Comparison of ENCODE assay signal across 8 cellular contexts in genomic region chr12:82359115-82359478, GRCh38.
DNase-seq lines count a peak whose midpoint lies in the region; ATAC-seq, FAIRE-seq and TF ChIP-seq lines count a peak whose summit lies in the region.

No MANE protein-coding gene starts in this region.

- H3K27ac Mint-ChIP-seq in effector memory CD8-positive, alpha-beta T cell: peak overlapping the region; percentile 99

- H3K27ac ChIP-seq in RWPE2 (ENCODE audit: poor library complexity, severe bottlenecking) (peak overlapping the region; percentile 53), muscle layer of duodenum (ENCODE audit: low read length) (peak overlapping the region; percentile 43)

- no peaks in the 10 kb centered on the region for H3K27me3 Mint-ChIP-seq in effector memory CD8-positive, alpha-beta T cell

- H3K9me3 ChIP-seq in RWPE2 (ENCODE audit: severe bottlenecking): no peaks in the 10 kb centered on the region
- H3K9me3 ChIP-seq in muscle layer of duodenum (ENCODE audit: control insufficient read depth in 1 of 2, low read length in 2 of 2): no peaks in the 10 kb centered on the region

- DNase-seq in ACHN (peak; percentile 35), RWPE2 (ENCODE audit: low spot score) (no peak), GM19239 (ENCODE audit: insufficient read length, low spot score) (no peak), NCI-H187 treated with DMSO at 0.1 percent for 48 hours (lab: John Stamatoyannopoulos, UW) (no peak)
- DNase-seq in effector memory CD8-positive, alpha-beta T cell: no peak

- H3K36me3 Mint-ChIP-seq in effector memory CD8-positive, alpha-beta T cell (ENCODE audit: insufficient read depth): peaks cover 41% of the 10 kb centered on the region

- ATAC-seq in GM18498 (IDR thresholded peaks at IDR 0.05; ENCODE audit: unreplicated experiment) (peak; percentile 10), HG03342 (IDR thresholded peaks at IDR 0.05; ENCODE audit: unreplicated experiment) (peak; percentile 4), RWPE2 (ENCODE audit: low read depth) (peak; percentile 17; the same call in 1 of the 3 replicates)
- no peak for ATAC-seq in effector memory CD8-positive, alpha-beta T cell (replicated peaks)

- peaks cover 20% of the 10 kb centered on the region for H3K4me1 ChIP-seq in RWPE2 (ENCODE audit: insufficient read depth, poor library complexity, severe bottlenecking)
- peaks cover 8 to 50% of the 10 kb centered on the region in 2 donors for H3K4me1 ChIP-seq in muscle layer of duodenum (ENCODE audit: control insufficient read depth in 1 of 2, insufficient read depth in 2 of 2, low read length in 2 of 2)

- no peaks in the 10 kb centered on the region for H3K9me3 Mint-ChIP-seq in effector memory CD8-positive, alpha-beta T cell

- no peak for TF ChIP-seq CTCF in RWPE2 (IDR thresholded peaks at IDR 0.05; ENCODE audit: poor library complexity, severe bottlenecking)

- peak overlapping the region; percentile 95 for H3K4me3 ChIP-seq in RWPE2 (ENCODE audit: severe bottlenecking)
- peak overlapping the region; percentile 97 to 100 for H3K4me3 ChIP-seq in muscle layer of duodenum (ENCODE audit: low read depth in 1 of 2, low read length in 2 of 2)

- H3K4me3 Mint-ChIP-seq in effector memory CD8-positive, alpha-beta T cell: peak overlapping the region; percentile 88 to 90

- H3K36me3 ChIP-seq in RWPE2 (ENCODE audit: low read depth): peaks cover 32% of the 10 kb centered on the region
- peaks cover 16 to 23% of the 10 kb centered on the region in 2 donors for H3K36me3 ChIP-seq in muscle layer of duodenum (ENCODE audit: control insufficient read depth in 1 of 2, insufficient read depth in 2 of 2, low read length in 2 of 2)

- peaks cover 20 to 37% of the 10 kb centered on the region in 2 donors for H3K4me1 Mint-ChIP-seq in effector memory CD8-positive, alpha-beta T cell (ENCODE audit: low read depth in 2 of 2)

- H3K27me3 ChIP-seq in RWPE2 (ENCODE audit: insufficient read depth, poor library complexity, severe bottlenecking): no peaks in the 10 kb centered on the region
- no peaks in the 10 kb centered on the region for H3K27me3 ChIP-seq in muscle layer of duodenum (ENCODE audit: low read depth, low read length)

- in situ Hi-C loops in ACHN (cut with HindIII; ENCODE audit: low pct_ligation_motif_present, low pct_unique_long_range_greater_than_20kb, low sequenced_read_pairs): no loop called here

- no peak for FAIRE-seq in GM19239 (lab: Jason Lieb, UNC)
